8 cellular contexts compared by ENCODE assay signal in the genomic region with DNA sequence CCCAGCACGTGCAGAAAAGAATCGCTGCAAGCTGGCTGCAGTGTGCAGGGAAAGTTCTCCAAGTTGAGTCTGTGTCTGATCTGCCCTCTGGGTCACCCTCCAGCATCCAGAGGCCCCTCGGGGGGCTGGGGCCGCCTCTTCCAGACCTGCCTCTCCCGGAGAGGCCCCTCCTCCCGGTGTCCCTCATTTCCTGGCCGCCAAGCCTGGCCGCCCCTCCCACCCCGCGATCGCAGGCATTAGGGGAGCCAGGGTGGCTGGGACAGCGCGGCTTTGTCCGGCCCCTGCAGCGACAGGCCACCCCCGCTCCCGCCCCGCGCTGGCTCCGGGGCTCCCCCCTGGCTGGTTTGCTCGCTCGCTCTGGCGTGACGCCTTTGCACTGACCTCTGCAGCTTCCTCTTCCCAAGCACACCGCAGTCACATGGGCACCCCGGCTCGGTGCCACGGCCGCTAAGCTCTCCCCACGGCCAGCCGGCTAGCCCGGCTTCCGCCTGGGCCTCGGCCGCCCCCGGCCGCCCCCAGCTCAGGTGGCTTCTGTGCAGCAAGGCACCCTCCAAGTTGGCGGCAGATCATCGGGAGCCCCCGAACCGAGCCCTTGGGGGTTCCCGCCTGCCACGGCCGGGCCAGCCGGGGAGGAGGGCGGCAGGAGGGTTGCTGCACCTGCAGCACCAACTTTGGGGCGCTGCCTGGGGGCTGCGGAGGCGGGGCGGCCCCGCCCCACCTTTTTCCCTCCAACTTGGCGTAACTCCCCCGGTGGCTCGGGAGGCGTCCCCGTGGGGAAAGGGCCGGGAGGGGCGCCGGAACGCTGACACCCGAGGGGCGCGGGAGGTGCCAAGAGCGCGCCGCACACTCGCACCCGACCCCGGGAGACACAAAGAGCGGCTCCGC. TPM values are rescaled to one million over a fixed set of nuclear protein-coding genes. Genes with fewer than 3 reads are reported as not detected.
DNase-seq lines count a peak whose midpoint lies in the region; ATAC-seq, FAIRE-seq and TF ChIP-seq lines count a peak whose summit lies in the region.

No MANE protein-coding gene starts in this region.

- POLR2A ChIA-PET in A549 (lab: Yijun Ruan, JAX) = interaction anchor here (0.6 to 1.7 kb wide), 5 partner anchors 37 to 134 kb away, joined by 3 to 10 read pairs (median 3); a partner anchor contains a TSS

- TF ChIP-seq CTCF in A549 (IDR thresholded peaks at IDR 0.05) = no peak
- no peak for TF ChIP-seq CTCF in VCaP (conservative IDR thresholded peaks at IDR 0.05)
- no peak for TF ChIP-seq CTCF in coronary artery (IDR thresholded peaks at IDR 0.05)

- peak; percentile 79 to 80 for ATAC-seq in A549
- ATAC-seq in GM18502 (IDR thresholded peaks at IDR 0.05; ENCODE audit: poor library complexity, unreplicated experiment) = peak; percentile 60
- ATAC-seq in HG02852 (IDR thresholded peaks at IDR 0.05; ENCODE audit: unreplicated experiment) = peak; percentile 52

- no peak for TF ChIP-seq EP300 in A549 (IDR thresholded peaks at IDR 0.05)

- H3K4me1 ChIP-seq in A549 = peaks cover 28% of the 10 kb centered on the region

- H3K4me2 ChIP-seq in A549 = peak overlapping the region; percentile 96

- WGBS in A549 (ENCODE audit: missing lambda C conversion rate) = 2% methylated on average over 24 of the region's 71 CpGs

- TF ChIP-seq RAD21 in A549 (conservative IDR thresholded peaks at IDR 0.05 in 1 of 2, IDR thresholded peaks at IDR 0.05 in 1 of 2) = no peak

- no peak for FAIRE-seq in A549 (lab: Jason Lieb, UNC)

- no peaks in the 10 kb centered on the region for H3K9me3 ChIP-seq in A549

- TF ChIP-seq POLR2A in A549 (IDR thresholded peaks at IDR 0.05; ENCODE audit: low read length) = peak; percentile 64; the same call in 1 of the 2 replicates

- peak overlapping the region; percentile 82 to 89 for H3K27ac ChIP-seq in A549
- H3K27ac ChIP-seq in VCaP = peak overlapping the region; percentile 81
- peak overlapping the region; percentile 63 to 88 for H3K27ac ChIP-seq in coronary artery

- CTCF ChIA-PET in A549 (lab: Yijun Ruan, JAX) = interaction anchor here (0.7 to 3.7 kb wide), 8 partner anchors 9 to 275 kb away, joined by 3 to 15 read pairs (median 4); a partner anchor contains a TSS

- DNase-seq in A549 (ENCODE audit: low read depth in 1 of 2, low spot score in 1 of 2) (peak; percentile 76 to 79), NCI-H146 (lab: John Stamatoyannopoulos, UW) (peak; percentile 84), coronary artery (ENCODE audit: low spot score) (peak; percentile 90), left kidney (ENCODE audit: low read depth, low spot score) (peak; percentile 96)
- DNase-seq in stimulated activated CD4-positive, alpha-beta T cell treated with anti-CD3 and anti-CD28 coated beads, Interleukin-2, amount 100 ng/mL, for 24 hours = peak; percentile 50 to 64

- peak overlapping the region; percentile 66 for H3K4me3 ChIP-seq in A549
- peak overlapping the region; percentile 84 for H3K4me3 ChIP-seq in coronary artery

TF ChIP-seq in A549, 52 proteins besides CTCF, POLR2A, EP300 and RAD21:
- TF ChIP-seq RNF2 (IDR thresholded peaks at IDR 0.05; ENCODE audit: borderline replicate concordance, low read depth) = peak; percentile 90; the same call in 1 of the 2 replicates
- TF ChIP-seq, protein P1, sequence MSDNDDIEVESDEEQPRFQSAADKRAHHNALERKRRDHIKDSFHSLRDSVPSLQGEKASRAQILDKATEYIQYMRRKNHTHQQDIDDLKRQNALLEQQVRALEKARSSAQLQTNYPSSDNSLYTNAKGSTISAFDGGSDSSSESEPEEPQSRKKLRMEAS (IDR thresholded peaks at IDR 0.05) = peak; percentile 84
- TF ChIP-seq HDAC2 (IDR thresholded peaks at IDR 0.05) = no peak
- peak in 1 of 2 experiments; percentile 50; a peak in 1 of 5 replicates for TF ChIP-seq JUN (IDR thresholded peaks at IDR 0.05)
- no peak for TF ChIP-seq CBX8 (IDR thresholded peaks at IDR 0.05)
- TF ChIP-seq MYC (IDR thresholded peaks at IDR 0.05; ENCODE audit: borderline replicate concordance, low read length) = 0 out of 2 replicates have a peak, but pooled peaks have one; percentile 23
- 0 out of 2 replicates have a peak, but pooled peaks have one; percentile 36 for TF ChIP-seq EHF (CRISPR knock-in tag; IDR thresholded peaks at IDR 0.05)
- TF ChIP-seq, protein P2, sequence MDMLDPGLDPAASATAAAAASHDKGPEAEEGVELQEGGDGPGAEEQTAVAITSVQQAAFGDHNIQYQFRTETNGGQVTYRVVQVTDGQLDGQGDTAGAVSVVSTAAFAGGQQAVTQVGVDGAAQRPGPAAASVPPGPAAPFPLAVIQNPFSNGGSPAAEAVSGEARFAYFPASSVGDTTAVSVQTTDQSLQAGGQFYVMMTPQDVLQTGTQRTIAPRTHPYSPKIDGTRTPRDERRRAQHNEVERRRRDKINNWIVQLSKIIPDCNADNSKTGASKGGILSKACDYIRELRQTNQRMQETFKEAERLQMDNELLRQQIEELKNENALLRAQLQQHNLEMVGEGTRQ (IDR thresholded peaks at IDR 0.05) = peak; percentile 64
- TF ChIP-seq, protein P3, sequence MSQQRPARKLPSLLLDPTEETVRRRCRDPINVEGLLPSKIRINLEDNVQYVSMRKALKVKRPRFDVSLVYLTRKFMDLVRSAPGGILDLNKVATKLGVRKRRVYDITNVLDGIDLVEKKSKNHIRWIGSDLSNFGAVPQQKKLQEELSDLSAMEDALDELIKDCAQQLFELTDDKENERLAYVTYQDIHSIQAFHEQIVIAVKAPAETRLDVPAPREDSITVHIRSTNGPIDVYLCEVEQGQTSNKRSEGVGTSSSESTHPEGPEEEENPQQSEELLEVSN (IDR thresholded peaks at IDR 0.05; ENCODE audit: borderline replicate concordance, low read depth) = peak; percentile 81; the same call in 1 of the 2 replicates
- TF ChIP-seq KDM5A (IDR thresholded peaks at IDR 0.05) = no peak
- 0 out of 2 replicates have a peak, but pooled peaks have one; percentile 21 for TF ChIP-seq PHF8 (IDR thresholded peaks at IDR 0.05; ENCODE audit: borderline replicate concordance, low read depth)

RNA-seq across cellular contexts. Expression of a gene that starts 43.7 kb away (rescaled TPM):
- polyA plus RNA-seq in A549 (2011; rRNA removed) = 10.4 and 12.7 TPM in 2 replicates
- polyA plus RNA-seq in A549 (2012; cell fraction: cytosol; rRNA removed) = 15.0 and 25.1 TPM in 2 replicates
- polyA plus RNA-seq in A549 (2012; cell fraction: nucleus; rRNA removed) = 47.3 and 56.0 TPM in 2 replicates
- 18.1 to 18.4 TPM (median 18.3 TPM) in 3 replicates for polyA plus RNA-seq in A549 (2017; fragmentation: RNase III; extraction: RNeasy Plus Mini Kit Qiagen cat#74134 plus additional on column Dnase treatment)
- polyA minus RNA-seq in A549 (2011; rRNA and poly(A)+ RNA removed) = 20.4 and 34.1 TPM in 2 replicates

Comparison
In these comparisons a context has a peak if more than half of its experiments do, and no peak if none do; other contexts are left out.
1. Peak in every context shown above with its lines: DNase-seq, ATAC-seq, H3K4me3 ChIP-seq and H3K27ac ChIP-seq.